In the genomic region with DNA sequence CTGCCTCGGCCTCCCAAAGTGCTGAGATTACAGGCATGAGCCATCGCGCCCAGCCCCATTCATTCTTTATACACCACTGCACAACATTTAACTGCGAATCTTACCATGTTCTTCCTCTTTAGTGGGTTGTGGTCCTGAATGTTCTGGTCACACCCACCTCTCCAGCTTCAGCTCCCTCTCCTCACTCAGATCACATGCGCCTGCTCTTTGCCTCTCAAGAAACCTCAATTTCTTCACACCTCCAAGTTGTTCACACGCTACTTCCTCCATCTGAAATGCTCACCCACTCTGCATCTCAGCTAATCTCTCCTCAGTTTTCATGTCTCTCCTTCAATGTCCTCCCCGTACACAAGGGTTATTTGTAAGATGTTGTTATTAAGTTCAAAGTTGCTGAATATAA, we compare ENCODE assay signal across 22 cellular contexts. TPM values are rescaled to one million over a fixed set of nuclear protein-coding genes. Genes with fewer than 3 reads are reported as not detected.
A peak's percentile ranks its signal among the peaks of the same experiment; 100 is the strongest.
DNase-seq lines count a peak whose midpoint lies in the region; ATAC-seq, FAIRE-seq and TF ChIP-seq lines count a peak whose summit lies in the region.
"Had no signal": no experiment of that assay in that cellular context is flagged by ENCODE, and none has a peak within 500 bp of the region (broad histone marks: within the 10 kb centered on the region; RNA-seq: fewer than 3 reads in every experiment).

No MANE protein-coding gene starts in this region.

- TF ChIP-seq CTCF in NB4 (IDR thresholded peaks at IDR 0.05; ENCODE audit: low read depth, low read length) (no peak), bronchial epithelial cell (IDR thresholded peaks at IDR 0.05; ENCODE audit: insufficient read depth, low read length, severe bottlenecking) (no peak), psoas muscle (IDR thresholded peaks at IDR 0.05) (no peak)

- DNase-seq in CD1c-positive myeloid dendritic cell (ENCODE audit: extremely low spot score), result peak; percentile 12
- peak; percentile 67 for DNase-seq in NB4 (ENCODE audit: low read depth)
- DNase-seq in SKM-1 treated with dmso at 0.1 percent for 144 hours (lab: John Stamatoyannopoulos, UW; ENCODE audit: unreplicated experiment), result peak; percentile 86
- no peak for DNase-seq in bronchial epithelial cell (ENCODE audit: low read depth)
- no peak for DNase-seq in psoas muscle
- DNase-seq in activated T-cell treated with anti-CD3 and anti-CD28 coated beads, Interleukin-2, amount 50 U/mL, for 4 hours, result no peak
- DNase-seq in activated T-cell treated with anti-CD3 and anti-CD28 coated beads, Interleukin-2, amount 50 U/mL, for 48 hours, result no peak
- DNase-seq: AML-193; Calu3; CD4-positive, alpha-beta memory T cell; DMS79 treated with DMSO at 0.1 percent for 48 hours; GF-D8; GOT3; H7; HFFc6; IMR-90 had no signal

- intact Hi-C loops in psoas muscle (cut with DNase I), result no loop called here

- H3K36me3 Mint-ChIP-seq in activated T-cell treated with anti-CD3 and anti-CD28 coated beads, Interleukin-2, amount 50 U/mL, for 4 hours (ENCODE audit: insufficient read depth), result no peaks in the 10 kb centered on the region
- H3K36me3 Mint-ChIP-seq: CD4-positive, alpha-beta memory T cell had no signal

- H3K4me3 ChIP-seq in NB4 (ENCODE audit: low read depth, low read length) (no peak overlapping the region), bronchial epithelial cell (ENCODE audit: low read depth, low read length) (no peak overlapping the region), psoas muscle (no peak overlapping the region)
- H3K4me3 ChIP-seq: A549 had no signal

- no peak for TF ChIP-seq POLR2A in NB4 (IDR thresholded peaks at IDR 0.05; ENCODE audit: extremely low read depth, insufficient read length)

- no peak overlapping the region for H3K27ac ChIP-seq in psoas muscle
- H3K27ac ChIP-seq: 22Rv1, A549, C4-2B had no signal

- ATAC-seq in psoas muscle, result no peak
- ATAC-seq in activated T-cell treated with anti-CD3 and anti-CD28 coated beads, Interleukin-2, amount 50 U/mL, for 4 hours, result no peak
- ATAC-seq: A549, HCT116 had no signal

- H3K27me3 Mint-ChIP-seq in activated T-cell treated with anti-CD3 and anti-CD28 coated beads, Interleukin-2, amount 50 U/mL, for 4 hours (ENCODE audit: low read depth), result peaks cover 50% of the 10 kb centered on the region

- FAIRE-seq in bronchial epithelial cell (lab: Jason Lieb, UNC), result peak; percentile 47
- FAIRE-seq: A549, GM19239, HTR-8/SVneo had no signal

- H3K4me1 ChIP-seq in psoas muscle, result peaks cover 26% of the 10 kb centered on the region
- H3K4me1 ChIP-seq: A549 had no signal

- H3K9me3 Mint-ChIP-seq in activated T-cell treated with anti-CD3 and anti-CD28 coated beads, Interleukin-2, amount 50 U/mL, for 4 hours, result no peaks in the 10 kb centered on the region
- H3K9me3 Mint-ChIP-seq: HFFc6 had no signal

- H3K36me3 ChIP-seq in bronchial epithelial cell (ENCODE audit: control insufficient read depth, insufficient read depth, low read length) (no peaks in the 10 kb centered on the region), psoas muscle (ENCODE audit: insufficient read depth in 1 of 2, low read depth in 1 of 2) (no peaks in the 10 kb centered on the region)

- no peak overlapping the region for H3K4me3 Mint-ChIP-seq in activated T-cell treated with anti-CD3 and anti-CD28 coated beads, Interleukin-2, amount 50 U/mL, for 4 hours
- H3K4me3 Mint-ChIP-seq: CD4-positive, alpha-beta memory T cell; HFFc6 had no signal

- WGBS in psoas muscle, 3 donors, result 83 to 89% (median 85%) methylated on average over 7 of the region's 7 CpGs

- H3K27me3 ChIP-seq in bronchial epithelial cell (ENCODE audit: control insufficient read depth, insufficient read depth, low read length) (no peaks in the 10 kb centered on the region), psoas muscle (ENCODE audit: insufficient read depth in 3 of 3, low read length in 2 of 3) (peaks cover 0 to 84% (median 28%) of the 10 kb centered on the region in 3 donors)

- peaks cover 13% of the 10 kb centered on the region for H3K4me1 Mint-ChIP-seq in activated T-cell treated with anti-CD3 and anti-CD28 coated beads, Interleukin-2, amount 50 U/mL, for 4 hours (ENCODE audit: low read depth)

- no peaks in the 10 kb centered on the region for H3K9me3 ChIP-seq in psoas muscle
- H3K9me3 ChIP-seq: A549 had no signal

RNA-seq across cellular contexts. Expression of gene PRR15, which starts 2.4 kb away (rescaled TPM):
- total RNA-seq in bronchial epithelial cell, result 1.9 and 2.1 TPM in 2 replicates
- under 1 TPM in 2 of 4 donors, not detected in 2; 0.13 to 0.32 TPM for total RNA-seq in psoas muscle
- under 1 TPM in 2 of 3 donors, not detected in 1; 0.05 to 0.08 TPM for polyA plus RNA-seq in psoas muscle
- total RNA-seq in activated T-cell treated with anti-CD3 and anti-CD28 coated beads, Interleukin-2, amount 50 U/mL, for 4 hours, result under 1 TPM in 2 of 3 donors, not detected in 1; 0.11 TPM
- total RNA-seq: CD4-positive, alpha-beta memory T cell; IMR-90 had no signal
- polyA plus RNA-seq: CD4-positive, alpha-beta memory T cell; IMR-90 had no signal

Comparison
In these comparisons a context has a peak if more than half of its experiments do, and no peak if none do; other contexts are left out.
1. DNase-seq: peak in CD1c-positive myeloid dendritic cell (single experiment), NB4 (single experiment) and SKM-1 treated with dmso at 0.1 percent for 144 hours (single experiment); none in bronchial epithelial cell (single experiment), psoas muscle (0 of 2), activated T-cell treated with anti-CD3 and anti-CD28 coated beads, Interleukin-2, amount 50 U/mL, for 4 hours (single experiment) and activated T-cell treated with anti-CD3 and anti-CD28 coated beads, Interleukin-2, amount 50 U/mL, for 48 hours (0 of 2).